In genomic region chr17:57691939-57692338, GRCh38 we compare ENCODE assay signal across 37 cellular contexts. TPM values are rescaled to one million over a fixed set of nuclear protein-coding genes. Genes with fewer than 3 reads are reported as not detected.
"Had no signal": no experiment of that assay in that cellular context is flagged by ENCODE, and none has a peak within 500 bp of the region (broad histone marks: within the 10 kb centered on the region; RNA-seq: fewer than 3 reads in every experiment).

No MANE protein-coding gene starts in this region.

- H3K9me3 Mint-ChIP-seq: activated T-helper 17 cell treated with anti-CD3 and anti-CD28 coated beads, Interleukin-2, amount 50 U/mL, for 72 hours had no signal

- H3K27me3 Mint-ChIP-seq: activated B cell treated with CpG ODN at 0.5 μM for 24 hours; activated CD4-positive, alpha-beta memory T cell treated with anti-CD3 and anti-CD28 coated beads for 36 hours; activated CD8-positive, alpha-beta T cell treated with anti-CD3 and anti-CD28 coated beads for 36 hours; activated naive CD4-positive, alpha-beta T cell treated with anti-CD3 and anti-CD28 coated beads, Interleukin-2, amount 50 U/mL, for 24 hours; activated naive CD8-positive, alpha-beta T cell; activated T-helper 17 cell treated with anti-CD3 and anti-CD28 coated beads, Interleukin-2, amount 50 U/mL, for 72 hours had no signal

- H3K9me3 ChIP-seq: body of pancreas had no signal

- H3K36me3 ChIP-seq: adrenal gland, brain microvascular endothelial cell, breast epithelium had no signal

- H3K27ac Mint-ChIP-seq: activated B cell treated with CpG ODN at 0.5 μM for 24 hours; activated CD4-positive, alpha-beta memory T cell treated with anti-CD3 and anti-CD28 coated beads for 36 hours; activated CD4-positive, alpha-beta T cell treated with anti-CD3 and anti-CD28 coated beads, Interleukin-2, amount 10 ng/mL, durations not matched to agents 24 days and 14 days; activated naive CD4-positive, alpha-beta T cell treated with anti-CD3 and anti-CD28 coated beads, Interleukin-2, amount 50 U/mL, for 24 hours; activated naive CD8-positive, alpha-beta T cell had no signal

- H3K4me1 ChIP-seq: adrenal gland, body of pancreas, breast epithelium had no signal

- ATAC-seq: activated CD8-positive, alpha-beta T cell treated with anti-CD3 and anti-CD28 coated beads for 36 hours; activated T-cell treated with anti-CD3 and anti-CD28 coated beads, Interleukin-2, amount 50 U/mL, for 4 hours; activated T-cell treated with anti-CD3 and anti-CD28 coated beads, Interleukin-2, amount 50 U/mL, for 72 hours; activated T-helper 17 cell treated with anti-CD3 and anti-CD28 coated beads, Interleukin-2, amount 50 U/mL, for 72 hours; body of pancreas had no signal

- H3K27me3 ChIP-seq: adrenal gland, body of pancreas, brain microvascular endothelial cell, breast epithelium had no signal

- DNase-seq: activated B cell treated with CpG ODN at 0.5 μM for 24 hours; activated CD4-positive, alpha-beta memory T cell treated with anti-CD3 and anti-CD28 coated beads for 36 hours; activated CD4-positive, alpha-beta T cell treated with anti-CD3 and anti-CD28 coated beads for 4 hours; activated CD4-positive, alpha-beta T cell treated with anti-CD3 and anti-CD28 coated beads, Interleukin-2, amount 10 ng/mL, durations not matched to agents 24 days and 14 days; activated CD4-positive, alpha-beta T cell treated with anti-CD3 and anti-CD28 coated beads, Interleukin-2, amount 50 U/mL, for 1 hour; activated CD4-positive, alpha-beta T cell treated with anti-CD3 and anti-CD28 coated beads, Interleukin-2, amount 50 U/mL, for 4 hours; activated CD4-positive, CD25-positive, alpha-beta regulatory T cell treated with anti-CD3 and anti-CD28 coated beads, Interleukin-2, amount 50 U/mL, for 72 hours; activated CD8-positive, alpha-beta memory T cell treated with anti-CD3 and anti-CD28 coated beads, Interleukin-2, amount 50 U/mL, for 4 hours; activated CD8-positive, alpha-beta T cell treated with anti-CD3 and anti-CD28 coated beads for 36 hours; activated effector memory CD4-positive, alpha-beta T cell treated with Interleukin-2 at 50 U/mL for 16 hours; activated gamma-delta T cell; activated naive CD4-positive, alpha-beta T cell treated with anti-CD3 and anti-CD28 coated beads, Interleukin-2, amount 10 ng/mL, durations not matched to agents 7 days and 5 days; activated naive CD4-positive, alpha-beta T cell treated with Interleukin-2 at 50 U/mL for 16 hours; activated T-cell treated with anti-CD3 and anti-CD28 coated beads for 4 hours; activated T-cell treated with anti-CD3 and anti-CD28 coated beads, Interleukin-2, amount 50 U/mL, for 1 hour; activated T-cell treated with anti-CD3 and anti-CD28 coated beads, Interleukin-2, amount 50 U/mL, for 4 hours; activated T-cell treated with anti-CD3 and anti-CD28 coated beads, Interleukin-2, amount 50 U/mL, for 72 hours; adrenal gland; amniotic stem cell; aorta; body of pancreas; brain microvascular endothelial cell; central memory CD4-positive, alpha-beta T cell; T-helper 1 cell; T-helper 2 cell; T-helper 9 cell had no signal

- H3K4me3 Mint-ChIP-seq: activated B cell treated with CpG ODN at 0.5 μM for 24 hours; activated CD4-positive, alpha-beta memory T cell treated with anti-CD3 and anti-CD28 coated beads for 36 hours; activated naive CD4-positive, alpha-beta T cell treated with anti-CD3 and anti-CD28 coated beads, Interleukin-2, amount 50 U/mL, for 24 hours; activated naive CD8-positive, alpha-beta T cell had no signal

- H3K27ac ChIP-seq: adrenal gland, body of pancreas, brain microvascular endothelial cell, breast epithelium, VCaP had no signal

- FAIRE-seq: astrocyte, TTC549 had no signal

- H3K4me3 ChIP-seq: adrenal gland, body of pancreas, breast epithelium had no signal

RNA-seq across cellular contexts. Expression of gene CCDC182, which starts 53.2 kb away (rescaled TPM):
- total RNA-seq: activated B cell treated with CpG ODN at 0.5 μM for 24 hours; activated CD4-positive, alpha-beta memory T cell treated with anti-CD3 and anti-CD28 coated beads for 36 hours; activated CD4-positive, alpha-beta T cell treated with anti-CD3 and anti-CD28 coated beads, Interleukin-2, amount 10 ng/mL, durations not matched to agents 24 days and 14 days; activated CD8-positive, alpha-beta memory T cell treated with anti-CD3 and anti-CD28 coated beads for 36 hours; activated CD8-positive, alpha-beta T cell treated with anti-CD3 and anti-CD28 coated beads for 36 hours; activated T-cell treated with anti-CD3 and anti-CD28 coated beads, Interleukin-2, amount 50 U/mL, for 4 hours; activated T-cell treated with anti-CD3 and anti-CD28 coated beads, Interleukin-2, amount 50 U/mL, for 72 hours; activated T-helper 1 cell treated with anti-CD3 and anti-CD28 coated beads, Interleukin-12 subunit alpha, Interleukin-12 subunit beta, Interleukin-2, Interleukin-4 antibody, amounts not matched to agents 30 ng/mL and 10 ng/mL and 1 ng/mL, durations not matched to agents 14 hours and 24 hours and 36 hours; activated T-helper 17 cell treated with anti-CD3 and anti-CD28 coated beads, Interleukin-2, amount 50 U/mL, for 72 hours; adrenal gland; aorta; astrocyte; body of pancreas; breast epithelium; cardiac septum; cerebellum had no signal
- polyA plus RNA-seq: adrenal gland, aorta had no signal
